8 cellular contexts compared by ENCODE assay signal in the genomic region with DNA sequence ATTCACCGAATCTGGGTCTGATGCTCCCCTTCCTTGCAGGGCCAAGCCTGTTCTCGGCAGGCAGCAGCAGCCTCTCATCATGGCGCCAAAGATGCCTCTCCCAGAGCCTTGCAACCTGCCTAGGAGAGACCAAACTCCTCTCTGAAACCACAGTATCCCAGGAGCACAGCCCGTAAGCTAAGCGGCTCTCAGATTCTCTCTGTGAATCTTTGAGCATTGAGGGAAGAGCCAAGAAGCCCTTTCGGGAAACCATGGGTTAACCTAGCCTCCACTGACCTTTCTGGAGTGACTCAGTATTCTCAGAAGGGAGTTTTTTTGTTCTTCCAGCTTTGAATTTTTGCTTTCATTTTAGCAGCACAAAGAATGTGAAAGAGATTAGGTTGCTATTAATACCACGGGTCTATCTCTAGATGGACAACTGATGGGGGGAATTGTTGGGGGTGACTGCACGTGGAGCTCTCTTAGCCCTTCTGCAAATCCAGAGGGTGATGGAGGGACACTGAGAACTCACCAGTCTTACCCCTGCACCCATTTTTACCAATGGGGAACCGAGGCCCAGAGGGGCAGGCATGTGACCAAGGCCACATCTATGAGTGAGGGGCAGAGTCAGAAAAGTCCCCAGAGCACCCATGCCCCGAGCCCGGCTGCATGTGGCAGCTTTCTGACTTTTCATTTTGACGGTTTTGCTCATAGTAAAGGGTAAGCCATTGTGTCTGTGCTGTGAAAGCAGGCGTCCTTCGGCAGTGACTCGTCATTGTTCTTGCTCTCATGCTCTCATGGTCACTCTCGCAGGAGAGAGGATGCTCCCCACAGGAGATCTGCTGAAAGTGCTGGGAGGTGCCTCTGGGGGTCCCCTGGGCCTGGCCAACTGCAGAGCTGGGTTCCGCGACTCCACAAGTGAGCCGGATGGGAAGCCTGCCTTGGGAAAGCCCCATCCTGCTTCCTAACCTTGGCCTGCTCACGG. TPM values are rescaled to one million over a fixed set of nuclear protein-coding genes. Genes with fewer than 3 reads are reported as not detected.
DNase-seq lines count a peak whose midpoint lies in the region; ATAC-seq and TF ChIP-seq lines count a peak whose summit lies in the region.

No MANE protein-coding gene starts in this region.

- DNase-seq in GM12865 (ENCODE audit: low read depth) (peak; percentile 72), GM23248 (peak; percentile 78), RPMI7951 (ENCODE audit: low read depth) (peak; percentile 87), foreskin melanocyte (peak; percentile 37), pons (ENCODE audit: low spot score) (no peak), cerebellum (ENCODE audit: low spot score) (no peak)
- no peak for DNase-seq in stimulated activated naive CD8-positive, alpha-beta T cell treated with anti-CD3 and anti-CD28 coated beads, Interleukin-15, amount 100 ng/mL, for 72 hours
- DNase-seq in stimulated activated naive CD4-positive, alpha-beta T cell treated with Interleukin-2 at 50 U/mL for 16 hours (lab: John Stamatoyannopoulos, UW), result no peak

- H3K27ac Mint-ChIP-seq in stimulated activated naive CD8-positive, alpha-beta T cell treated with anti-CD3 and anti-CD28 coated beads, Interleukin-15, amount 100 ng/mL, for 72 hours, result peak overlapping the region; percentile 68 to 86

- in situ Hi-C loops in GM23248 (cut with MboI), result loop anchor here (10.0 kb wide), 1 partner anchor 253 kb away; no protein-coding TSS in a partner anchor

- peak; percentile 64 for ATAC-seq in stimulated activated naive CD8-positive, alpha-beta T cell treated with anti-CD3 and anti-CD28 coated beads, Interleukin-15, amount 100 ng/mL, for 72 hours

- no peaks in the 10 kb centered on the region for H4K20me1 ChIP-seq in GM23248 (ENCODE audit: insufficient read depth)

- H3K36me3 ChIP-seq in GM23248 (ENCODE audit: low read depth), result no peaks in the 10 kb centered on the region

- no peaks in the 10 kb centered on the region for H3K79me2 ChIP-seq in GM23248 (ENCODE audit: insufficient read depth)

- H3K9me3 ChIP-seq in GM23248 (ENCODE audit: low read depth), result no peaks in the 10 kb centered on the region

- 61 to 63% methylated on average over 20 of the region's 20 CpGs for WGBS in GM23248 (ENCODE audit: low coverage in 1 of 2, low lambda C conversion rate in 2 of 2, missing lambda C conversion rate in 2 of 2), 2 experiments

- H3K4me1 ChIP-seq in GM23248 (ENCODE audit: insufficient read depth), result peaks cover 54% of the 10 kb centered on the region

- H3K4me3 Mint-ChIP-seq in stimulated activated naive CD8-positive, alpha-beta T cell treated with anti-CD3 and anti-CD28 coated beads, Interleukin-15, amount 100 ng/mL, for 72 hours, result peak overlapping the region in 1 of 2 donors; percentile 61

- H3K9ac ChIP-seq in GM23248, result peak overlapping the region; percentile 26; the same call in 1 of the 2 replicates

- peaks cover 33% of the 10 kb centered on the region for H3K4me1 Mint-ChIP-seq in stimulated activated naive CD8-positive, alpha-beta T cell treated with anti-CD3 and anti-CD28 coated beads, Interleukin-15, amount 100 ng/mL, for 72 hours

- no peak for TF ChIP-seq CTCF in GM12865 (IDR thresholded peaks at IDR 0.05; ENCODE audit: insufficient read depth, low read depth, low read length, missing control alignments)

- no peaks in the 10 kb centered on the region for H3K27me3 ChIP-seq in GM23248 (replicated peaks; ENCODE audit: insufficient read depth)

- H2AFZ ChIP-seq in GM23248, result peak overlapping the region; percentile 70

- peaks cover 34% of the 10 kb centered on the region for H3F3A ChIP-seq in GM23248 (ENCODE audit: insufficient read depth)

- H3K4me3 ChIP-seq in GM12865 (ENCODE audit: low read depth, low read length) (peak overlapping the region; percentile 31), GM23248 (no peak overlapping the region)

- H3K27me3 Mint-ChIP-seq in stimulated activated naive CD8-positive, alpha-beta T cell treated with anti-CD3 and anti-CD28 coated beads, Interleukin-15, amount 100 ng/mL, for 72 hours, result peaks cover 18% of the 10 kb centered on the region

- H3K9me2 ChIP-seq in GM23248 (ENCODE audit: insufficient read depth), result no peaks in the 10 kb centered on the region

- H3K4me2 ChIP-seq in GM23248 (ENCODE audit: unreplicated experiment), result peak overlapping the region; percentile 70

- H3K9me3 Mint-ChIP-seq in stimulated activated naive CD8-positive, alpha-beta T cell treated with anti-CD3 and anti-CD28 coated beads, Interleukin-15, amount 100 ng/mL, for 72 hours, result no peaks in the 10 kb centered on the region

- H3K27ac ChIP-seq in GM23248, result peak overlapping the region; percentile 94

RNA-seq across cellular contexts. Expression of a gene that starts 36.0 kb away (rescaled TPM):
- 5.9 and 6.7 TPM in 2 replicates for total RNA-seq in GM23248 (2014; rRNA removed; shearing (Covaris generic))
- polyA plus RNA-seq in GM23248 (2016; fragmentation: Nextera tagmentation; extraction: Ambion mirVana), result 4.5 and 5.3 TPM in 2 replicates
- 15.4 and 23.8 TPM in 2 replicates for total RNA-seq in RPMI7951 (2014; rRNA removed; shearing (Covaris generic))
- 6.7 TPM for total RNA-seq in cerebellum

Comparison
In these comparisons a context has a peak if more than half of its experiments do, and no peak if none do; other contexts are left out.
1. DNase-seq: peak in GM12865 (single experiment), GM23248 (single experiment), RPMI7951 (single experiment) and foreskin melanocyte (single experiment); none in stimulated activated naive CD8-positive, alpha-beta T cell treated with anti-CD3 and anti-CD28 coated beads, Interleukin-15, amount 100 ng/mL, for 72 hours (0 of 2), stimulated activated naive CD4-positive, alpha-beta T cell treated with Interleukin-2 at 50 U/mL for 16 hours (single experiment), pons (single experiment) and cerebellum (single experiment).